Comparison of ENCODE assay signal across 16 cellular contexts in the genomic region with DNA sequence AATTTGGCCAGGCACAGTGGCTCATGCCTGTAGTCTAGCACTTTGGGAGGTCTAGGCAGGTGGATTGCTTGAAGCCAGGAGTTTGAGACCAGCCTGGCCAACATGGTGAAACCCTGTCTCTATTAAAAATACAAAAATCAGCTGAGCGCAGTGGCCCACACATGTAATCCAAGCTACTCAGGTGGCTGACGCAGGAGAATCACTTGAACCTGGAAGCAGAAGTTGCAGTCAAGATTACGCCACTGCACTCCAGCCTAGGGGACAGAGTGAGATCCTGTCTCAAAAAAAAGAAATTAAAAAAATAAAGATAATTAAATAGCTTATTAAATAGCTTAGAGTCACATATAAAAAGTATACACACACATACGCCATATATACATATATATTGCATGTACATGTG. TPM values are rescaled to one million over a fixed set of nuclear protein-coding genes. Genes with fewer than 3 reads are reported as not detected.
DNase-seq lines count a peak whose midpoint lies in the region; ATAC-seq and TF ChIP-seq lines count a peak whose summit lies in the region.
"Had no signal": no experiment of that assay in that cellular context is flagged by ENCODE, and none has a peak within 500 bp of the region (broad histone marks: within the 10 kb centered on the region; RNA-seq: fewer than 3 reads in every experiment).

No MANE protein-coding gene starts in this region.

- H3K9me3 ChIP-seq in lower lobe of right lung: no peaks in the 10 kb centered on the region
- H3K9me3 ChIP-seq: A549, BE2C, BLaER1, Caco-2 had no signal

- no peak for ATAC-seq in lower lobe of right lung
- ATAC-seq: A549; CD8-positive, alpha-beta T cell had no signal

- no peaks in the 10 kb centered on the region for H3K36me3 ChIP-seq in lower lobe of right lung
- H3K36me3 ChIP-seq: BE2C, BLaER1 had no signal

- no peak for TF ChIP-seq CTCF in lower lobe of right lung (IDR thresholded peaks at IDR 0.05)

- DNase-seq in NOMO-1 treated with DMSO at 0.1 percent for 48 hours (lab: John Stamatoyannopoulos, UW; ENCODE audit: unreplicated experiment): peak; percentile 21
- no peak for DNase-seq in NOMO-1 treated with dmso at 0.1 percent for 144 hours (lab: John Stamatoyannopoulos, UW; ENCODE audit: unreplicated experiment)
- peak; percentile 60 for DNase-seq in lower lobe of right lung
- no peak for DNase-seq in AG08396 (ENCODE audit: low spot score)
- no peak for DNase-seq in OCI-M2 (lab: John Stamatoyannopoulos, UW; ENCODE audit: unreplicated experiment)
- DNase-seq: BE2C; C1 segment of cervical spinal cord; Caco-2; Calu3; CD4-positive, alpha-beta T cell; CD8-positive, alpha-beta T cell; DMS79 treated with DMSO at 0.1 percent for 48 hours; GF-D8 had no signal

- no peak overlapping the region for H3K4me3 ChIP-seq in lower lobe of right lung
- H3K4me3 ChIP-seq: A549, BLaER1 had no signal

- intact Hi-C loops in lower lobe of right lung (cut with DNase I): no loop called here

- H3K27me3 ChIP-seq in lower lobe of right lung (ENCODE audit: low read depth): no peaks in the 10 kb centered on the region
- H3K27me3 ChIP-seq: BE2C, BLaER1 had no signal

- peaks cover 30% of the 10 kb centered on the region for H3K4me1 ChIP-seq in lower lobe of right lung
- H3K4me1 ChIP-seq: BE2C had no signal

- no peak overlapping the region for H3K27ac ChIP-seq in lower lobe of right lung
- H3K27ac ChIP-seq: 22Rv1, A549, BLaER1 had no signal

RNA-seq across cellular contexts. Expression of a gene that starts 3.7 kb away (rescaled TPM):
- 58.0 TPM for total RNA-seq in lower lobe of right lung

Comparison
In these comparisons a context has a peak if more than half of its experiments do, and no peak if none do; other contexts are left out.
1. DNase-seq: peak in NOMO-1 treated with DMSO at 0.1 percent for 48 hours (single experiment) and lower lobe of right lung (single experiment); none in NOMO-1 treated with dmso at 0.1 percent for 144 hours (single experiment), AG08396 (single experiment) and OCI-M2 (single experiment).